3 cellular contexts compared by ENCODE assay signal in the genomic region with DNA sequence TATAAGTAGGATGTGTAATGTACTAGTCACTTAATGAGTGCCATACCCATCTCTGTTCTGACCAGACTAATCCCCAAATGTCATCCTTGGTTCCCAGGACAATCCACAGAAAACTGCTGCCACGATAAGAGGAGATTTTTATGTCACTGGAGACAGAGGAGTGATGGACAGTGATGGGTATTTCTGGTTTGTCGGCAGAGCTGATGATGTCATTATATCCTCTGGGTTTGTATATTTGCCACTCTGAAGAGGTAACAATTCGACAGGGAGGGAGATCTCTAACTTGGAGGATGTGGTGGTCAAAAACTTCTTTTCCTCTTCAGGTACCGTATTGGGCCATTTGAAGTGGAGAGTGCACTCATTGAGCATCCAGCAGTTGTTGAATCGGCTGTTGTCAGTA.
TF ChIP-seq lines count a peak whose summit lies in the region.

No MANE protein-coding gene starts in this region.

TF ChIP-seq in HepG2, 621 proteins besides CTCF, POLR2A, EP300 and RAD21:
- TF ChIP-seq CREB1 (IDR thresholded peaks at IDR 0.05): 0 out of 2 replicates have a peak, but pooled peaks have one; percentile 46
- no peak for TF ChIP-seq CREB1 (CRISPR knock-in tag; IDR thresholded peaks at IDR 0.05)
- TF ChIP-seq ATF7 (IDR thresholded peaks at IDR 0.05): peak; percentile 92
- no peak for TF ChIP-seq ATF7 (CRISPR knock-in tag; IDR thresholded peaks at IDR 0.05)
- TF ChIP-seq, protein P1, sequence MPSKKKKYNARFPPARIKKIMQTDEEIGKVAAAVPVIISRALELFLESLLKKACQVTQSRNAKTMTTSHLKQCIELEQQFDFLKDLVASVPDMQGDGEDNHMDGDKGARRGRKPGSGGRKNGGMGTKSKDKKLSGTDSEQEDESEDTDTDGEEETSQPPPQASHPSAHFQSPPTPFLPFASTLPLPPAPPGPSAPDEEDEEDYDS (CRISPR knock-in tag; IDR thresholded peaks at IDR 0.05): no peak

TF ChIP-seq in HEK293, 187 proteins besides CTCF, POLR2A, EP300 and RAD21:
- TF ChIP-seq FEZF1 (tag by site-specific recombination; IDR thresholded peaks at IDR 0.05): no peak
- TF ChIP-seq, protein P2, sequence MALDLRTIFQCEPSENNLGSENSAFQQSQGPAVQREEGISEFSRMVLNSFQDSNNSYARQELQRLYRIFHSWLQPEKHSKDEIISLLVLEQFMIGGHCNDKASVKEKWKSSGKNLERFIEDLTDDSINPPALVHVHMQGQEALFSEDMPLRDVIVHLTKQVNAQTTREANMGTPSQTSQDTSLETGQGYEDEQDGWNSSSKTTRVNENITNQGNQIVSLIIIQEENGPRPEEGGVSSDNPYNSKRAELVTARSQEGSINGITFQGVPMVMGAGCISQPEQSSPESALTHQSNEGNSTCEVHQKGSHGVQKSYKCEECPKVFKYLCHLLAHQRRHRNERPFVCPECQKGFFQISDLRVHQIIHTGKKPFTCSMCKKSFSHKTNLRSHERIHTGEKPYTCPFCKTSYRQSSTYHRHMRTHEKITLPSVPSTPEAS (tag by site-specific recombination; IDR thresholded peaks at IDR 0.05): no peak
- TF ChIP-seq SP7 (tag by site-specific recombination; IDR thresholded peaks at IDR 0.05): no peak
- TF ChIP-seq, protein P3, sequence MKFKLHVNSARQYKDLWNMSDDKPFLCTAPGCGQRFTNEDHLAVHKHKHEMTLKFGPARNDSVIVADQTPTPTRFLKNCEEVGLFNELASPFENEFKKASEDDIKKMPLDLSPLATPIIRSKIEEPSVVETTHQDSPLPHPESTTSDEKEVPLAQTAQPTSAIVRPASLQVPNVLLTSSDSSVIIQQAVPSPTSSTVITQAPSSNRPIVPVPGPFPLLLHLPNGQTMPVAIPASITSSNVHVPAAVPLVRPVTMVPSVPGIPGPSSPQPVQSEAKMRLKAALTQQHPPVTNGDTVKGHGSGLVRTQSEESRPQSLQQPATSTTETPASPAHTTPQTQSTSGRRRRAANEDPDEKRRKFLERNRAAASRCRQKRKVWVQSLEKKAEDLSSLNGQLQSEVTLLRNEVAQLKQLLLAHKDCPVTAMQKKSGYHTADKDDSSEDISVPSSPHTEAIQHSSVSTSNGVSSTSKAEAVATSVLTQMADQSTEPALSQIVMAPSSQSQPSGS (tag by site-specific recombination; IDR thresholded peaks at IDR 0.05; ENCODE audit: low read depth): peak; percentile 52; the same call in 1 of the 2 replicates
- no peak for TF ChIP-seq ZNF311 (tag by site-specific recombination; IDR thresholded peaks at IDR 0.05; ENCODE audit: borderline replicate concordance)
- TF ChIP-seq ZNF473 (tag by site-specific recombination; IDR thresholded peaks at IDR 0.05): no peak
TF ChIP-seq in HEK293: peak in this region for 1.

TF ChIP-seq in K562, 482 proteins besides CTCF, POLR2A, EP300 and RAD21:
- TF ChIP-seq ATF3 (IDR thresholded peaks at IDR 0.05) (peak; percentile 42), ATF3 (CRISPR knock-in tag; conservative IDR thresholded peaks at IDR 0.05) (no peak), ZFP30 (CRISPR knock-in tag; IDR thresholded peaks at IDR 0.05; ENCODE audit: borderline replicate concordance) (no peak)
